ENCODE assay signal across 5 cellular contexts in the genomic region with DNA sequence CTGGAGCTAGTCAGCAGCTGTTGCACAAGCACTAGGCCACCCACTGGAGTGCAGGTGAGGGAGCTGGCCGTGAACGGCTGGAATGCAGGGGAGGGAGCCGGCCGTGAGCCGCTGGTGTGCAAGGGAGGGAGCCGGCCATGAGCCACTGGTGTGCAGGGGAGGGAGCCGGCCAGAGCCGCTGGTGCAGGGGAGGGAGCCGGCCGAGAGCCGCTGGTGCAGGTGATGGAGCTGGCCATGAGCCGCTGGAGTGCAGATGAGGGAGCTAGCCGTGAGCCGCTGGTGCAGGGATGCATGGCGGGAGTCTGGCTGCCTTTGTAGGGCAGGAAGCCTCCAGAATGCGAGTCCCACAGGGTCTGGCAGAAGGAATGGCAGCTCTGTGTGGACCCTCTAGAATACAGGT.
DNase-seq lines count a peak whose midpoint lies in the region; ATAC-seq lines count a peak whose summit lies in the region.
"Not testable (repeated sequence)": the region's sequence is repeated elsewhere in the genome, so short reads cannot be mapped to it uniquely, and the experiment has no call there.

No MANE protein-coding gene starts in this region.

- H3K27ac Mint-ChIP-seq in T-helper 2 cell treated with Interferon-gamma antibody and Interleukin-4, amounts not matched to agents 5 μg/mL and 100 μg/mL, for 36 hours, result peak overlapping the region; percentile 28
- peak overlapping the region; percentile 82 for H3K27ac Mint-ChIP-seq in activated CD4-positive, alpha-beta memory T cell treated with anti-CD3 and anti-CD28 coated beads, Interleukin-2, amount 10 ng/mL, durations not matched to agents 7 days and 5 days
- peak overlapping the region; percentile 85 for H3K27ac Mint-ChIP-seq in activated CD8-positive, alpha-beta memory T cell treated with anti-CD3 and anti-CD28 coated beads, Interleukin-2, amount 10 ng/mL, durations not matched to agents 7 days and 5 days
- peak overlapping the region; percentile 65 for H3K27ac Mint-ChIP-seq in activated naive CD4-positive, alpha-beta T cell treated with anti-CD3 and anti-CD28 coated beads, Interleukin-2, amount 10 ng/mL, durations not matched to agents 7 days and 5 days
- H3K27ac Mint-ChIP-seq in activated naive CD8-positive, alpha-beta T cell treated with anti-CD3 and anti-CD28 coated beads, Interleukin-2, amount 10 ng/mL, durations not matched to agents 7 days and 5 days, result peak overlapping the region; percentile 48

- ATAC-seq in activated CD8-positive, alpha-beta memory T cell treated with anti-CD3 and anti-CD28 coated beads, Interleukin-2, amount 10 ng/mL, durations not matched to agents 7 days and 5 days; activated naive CD8-positive, alpha-beta T cell treated with anti-CD3 and anti-CD28 coated beads, Interleukin-2, amount 10 ng/mL, durations not matched to agents 7 days and 5 days (ENCODE audit: low read depth): not testable (repeated sequence)

- POLR2A ChIA-PET in activated CD4-positive, alpha-beta memory T cell treated with anti-CD3 and anti-CD28 coated beads, Interleukin-2, amount 10 ng/mL, durations not matched to agents 7 days and 5 days (lab: Charles Lee); activated naive CD8-positive, alpha-beta T cell treated with anti-CD3 and anti-CD28 coated beads, Interleukin-2, amount 10 ng/mL, durations not matched to agents 7 days and 5 days (lab: Charles Lee): not testable (repeated sequence)

- peaks cover 65% of the 10 kb centered on the region for H3K9me3 Mint-ChIP-seq in T-helper 2 cell treated with Interferon-gamma antibody and Interleukin-4, amounts not matched to agents 5 μg/mL and 100 μg/mL, for 36 hours
- H3K9me3 Mint-ChIP-seq in activated CD4-positive, alpha-beta memory T cell treated with anti-CD3 and anti-CD28 coated beads, Interleukin-2, amount 10 ng/mL, durations not matched to agents 7 days and 5 days, result peaks cover 25% of the 10 kb centered on the region
- peaks cover 15% of the 10 kb centered on the region for H3K9me3 Mint-ChIP-seq in activated CD8-positive, alpha-beta memory T cell treated with anti-CD3 and anti-CD28 coated beads, Interleukin-2, amount 10 ng/mL, durations not matched to agents 7 days and 5 days (ENCODE audit: low read depth)
- peaks cover 34% of the 10 kb centered on the region for H3K9me3 Mint-ChIP-seq in activated naive CD4-positive, alpha-beta T cell treated with anti-CD3 and anti-CD28 coated beads, Interleukin-2, amount 10 ng/mL, durations not matched to agents 7 days and 5 days
- H3K9me3 Mint-ChIP-seq in activated naive CD8-positive, alpha-beta T cell treated with anti-CD3 and anti-CD28 coated beads, Interleukin-2, amount 10 ng/mL, durations not matched to agents 7 days and 5 days, result peaks cover 24% of the 10 kb centered on the region

- not testable (repeated sequence) for H3K4me1 Mint-ChIP-seq in T-helper 2 cell treated with Interferon-gamma antibody and Interleukin-4, amounts not matched to agents 5 μg/mL and 100 μg/mL, for 36 hours (ENCODE audit: low read depth); activated CD4-positive, alpha-beta memory T cell treated with anti-CD3 and anti-CD28 coated beads, Interleukin-2, amount 10 ng/mL, durations not matched to agents 7 days and 5 days; activated naive CD4-positive, alpha-beta T cell treated with anti-CD3 and anti-CD28 coated beads, Interleukin-2, amount 10 ng/mL, durations not matched to agents 7 days and 5 days; activated naive CD8-positive, alpha-beta T cell treated with anti-CD3 and anti-CD28 coated beads, Interleukin-2, amount 10 ng/mL, durations not matched to agents 7 days and 5 days
- H3K4me1 Mint-ChIP-seq in activated CD8-positive, alpha-beta memory T cell treated with anti-CD3 and anti-CD28 coated beads, Interleukin-2, amount 10 ng/mL, durations not matched to agents 7 days and 5 days, result peaks cover 11% of the 10 kb centered on the region

- not testable (repeated sequence) for H3K36me3 Mint-ChIP-seq in T-helper 2 cell treated with Interferon-gamma antibody and Interleukin-4, amounts not matched to agents 5 μg/mL and 100 μg/mL, for 36 hours (ENCODE audit: low read depth); activated CD4-positive, alpha-beta memory T cell treated with anti-CD3 and anti-CD28 coated beads, Interleukin-2, amount 10 ng/mL, durations not matched to agents 7 days and 5 days (ENCODE audit: low read depth); activated CD8-positive, alpha-beta memory T cell treated with anti-CD3 and anti-CD28 coated beads, Interleukin-2, amount 10 ng/mL, durations not matched to agents 7 days and 5 days; activated naive CD4-positive, alpha-beta T cell treated with anti-CD3 and anti-CD28 coated beads, Interleukin-2, amount 10 ng/mL, durations not matched to agents 7 days and 5 days; activated naive CD8-positive, alpha-beta T cell treated with anti-CD3 and anti-CD28 coated beads, Interleukin-2, amount 10 ng/mL, durations not matched to agents 7 days and 5 days

- CTCF ChIA-PET in activated CD4-positive, alpha-beta memory T cell treated with anti-CD3 and anti-CD28 coated beads, Interleukin-2, amount 10 ng/mL, durations not matched to agents 7 days and 5 days (lab: Charles Lee); activated CD8-positive, alpha-beta memory T cell treated with anti-CD3 and anti-CD28 coated beads, Interleukin-2, amount 10 ng/mL, durations not matched to agents 7 days and 5 days (lab: Charles Lee); activated naive CD4-positive, alpha-beta T cell treated with anti-CD3 and anti-CD28 coated beads, Interleukin-2, amount 10 ng/mL, durations not matched to agents 7 days and 5 days (lab: Charles Lee): not testable (repeated sequence)

- H3K27me3 Mint-ChIP-seq in T-helper 2 cell treated with Interferon-gamma antibody and Interleukin-4, amounts not matched to agents 5 μg/mL and 100 μg/mL, for 36 hours (ENCODE audit: low read depth); activated CD4-positive, alpha-beta memory T cell treated with anti-CD3 and anti-CD28 coated beads, Interleukin-2, amount 10 ng/mL, durations not matched to agents 7 days and 5 days; activated CD8-positive, alpha-beta memory T cell treated with anti-CD3 and anti-CD28 coated beads, Interleukin-2, amount 10 ng/mL, durations not matched to agents 7 days and 5 days; activated naive CD4-positive, alpha-beta T cell treated with anti-CD3 and anti-CD28 coated beads, Interleukin-2, amount 10 ng/mL, durations not matched to agents 7 days and 5 days; activated naive CD8-positive, alpha-beta T cell treated with anti-CD3 and anti-CD28 coated beads, Interleukin-2, amount 10 ng/mL, durations not matched to agents 7 days and 5 days: not testable (repeated sequence)

- not testable (repeated sequence) for DNase-seq in T-helper 2 cell treated with Interferon-gamma antibody and Interleukin-4, amounts not matched to agents 5 μg/mL and 100 μg/mL, for 36 hours (ENCODE audit: low spot score); activated CD4-positive, alpha-beta memory T cell treated with anti-CD3 and anti-CD28 coated beads, Interleukin-2, amount 10 ng/mL, durations not matched to agents 7 days and 5 days; activated CD8-positive, alpha-beta memory T cell treated with anti-CD3 and anti-CD28 coated beads, Interleukin-2, amount 10 ng/mL, durations not matched to agents 7 days and 5 days; activated naive CD4-positive, alpha-beta T cell treated with anti-CD3 and anti-CD28 coated beads, Interleukin-2, amount 10 ng/mL, durations not matched to agents 7 days and 5 days; activated naive CD8-positive, alpha-beta T cell treated with anti-CD3 and anti-CD28 coated beads, Interleukin-2, amount 10 ng/mL, durations not matched to agents 7 days and 5 days

- H3K4me3 Mint-ChIP-seq in T-helper 2 cell treated with Interferon-gamma antibody and Interleukin-4, amounts not matched to agents 5 μg/mL and 100 μg/mL, for 36 hours; activated naive CD4-positive, alpha-beta T cell treated with anti-CD3 and anti-CD28 coated beads, Interleukin-2, amount 10 ng/mL, durations not matched to agents 7 days and 5 days; activated naive CD8-positive, alpha-beta T cell treated with anti-CD3 and anti-CD28 coated beads, Interleukin-2, amount 10 ng/mL, durations not matched to agents 7 days and 5 days: not testable (repeated sequence)
- H3K4me3 Mint-ChIP-seq in activated CD4-positive, alpha-beta memory T cell treated with anti-CD3 and anti-CD28 coated beads, Interleukin-2, amount 10 ng/mL, durations not matched to agents 7 days and 5 days, result peak overlapping the region; percentile 45
- H3K4me3 Mint-ChIP-seq in activated CD8-positive, alpha-beta memory T cell treated with anti-CD3 and anti-CD28 coated beads, Interleukin-2, amount 10 ng/mL, durations not matched to agents 7 days and 5 days, result peak overlapping the region; percentile 31

Comparison
In these comparisons a context has a peak if more than half of its experiments do, and no peak if none do; other contexts are left out.
1. H3K27ac Mint-ChIP-seq: peak in every context shown above with its lines; median percentile 85 in activated CD8-positive, alpha-beta memory T cell treated with anti-CD3 and anti-CD28 coated beads, Interleukin-2, amount 10 ng/mL, durations not matched to agents 7 days and 5 days; 82 in activated CD4-positive, alpha-beta memory T cell treated with anti-CD3 and anti-CD28 coated beads, Interleukin-2, amount 10 ng/mL, durations not matched to agents 7 days and 5 days; 65 in activated naive CD4-positive, alpha-beta T cell treated with anti-CD3 and anti-CD28 coated beads, Interleukin-2, amount 10 ng/mL, durations not matched to agents 7 days and 5 days; 48 in activated naive CD8-positive, alpha-beta T cell treated with anti-CD3 and anti-CD28 coated beads, Interleukin-2, amount 10 ng/mL, durations not matched to agents 7 days and 5 days; 28 in T-helper 2 cell treated with Interferon-gamma antibody and Interleukin-4, amounts not matched to agents 5 μg/mL and 100 μg/mL, for 36 hours.